Comparison of ENCODE assay signal across 24 cellular contexts in the genomic region with DNA sequence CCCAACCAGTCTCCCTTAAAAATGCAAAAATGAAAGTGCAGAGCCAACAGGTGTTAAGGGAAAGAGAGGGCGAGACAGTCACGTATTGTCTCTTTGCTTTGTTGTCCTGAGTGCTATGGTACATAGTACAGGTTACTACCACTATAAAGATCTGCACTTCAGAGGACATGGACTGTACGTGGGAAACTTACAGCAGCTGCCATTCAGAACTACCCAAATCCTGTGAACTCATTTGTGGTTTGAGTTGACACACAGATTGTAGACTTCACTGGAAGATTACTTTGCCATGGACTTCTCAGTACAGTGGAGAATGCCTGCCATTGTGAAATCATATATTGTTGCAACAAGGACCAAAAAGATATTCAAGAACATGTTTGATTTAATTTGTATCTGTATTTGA. TPM values are rescaled to one million over a fixed set of nuclear protein-coding genes. Genes with fewer than 3 reads are reported as not detected.
DNase-seq lines count a peak whose midpoint lies in the region; ATAC-seq and FAIRE-seq lines count a peak whose summit lies in the region.
"Had no signal": no experiment of that assay in that cellular context is flagged by ENCODE, and none has a peak within 500 bp of the region (broad histone marks: within the 10 kb centered on the region; RNA-seq: fewer than 3 reads in every experiment).

No MANE protein-coding gene starts in this region.

- no peak overlapping the region for H3K27ac ChIP-seq in small intestine (ENCODE audit: low read depth in 1 of 2, low read length in 1 of 2)
- H3K27ac ChIP-seq: HL-60, RWPE1 had no signal

- 19 to 60% (median 40%) methylated on average over 3 of the region's 3 CpGs for WGBS in small intestine, 3 donors

- no peaks in the 10 kb centered on the region for H3K9me3 ChIP-seq in small intestine (ENCODE audit: control insufficient read depth, low read depth)
- H3K9me3 ChIP-seq: HAP-1 had no signal

- no peaks in the 10 kb centered on the region for H3K27me3 Mint-ChIP-seq in activated T-cell treated with anti-CD3 and anti-CD28 coated beads, Interleukin-2, amount 50 U/mL, for 72 hours (ENCODE audit: low read depth)
- H3K27me3 Mint-ChIP-seq: CD8-positive, alpha-beta memory T cell; IgD-negative memory B cell had no signal

- no peak for DNase-seq in activated T-cell treated with anti-CD3 and anti-CD28 coated beads, Interleukin-2, amount 50 U/mL, for 72 hours
- no peak for DNase-seq in activated T-cell treated with anti-CD3 and anti-CD28 coated beads, Interleukin-2, amount 50 U/mL, for 48 hours
- DNase-seq in NCI-H774 (lab: John Stamatoyannopoulos, UW) (peak; percentile 56), fibroblast of peridontal ligament (ENCODE audit: extremely low read depth) (peak; percentile 39), small intestine (peak; percentile 73), HK-2 (ENCODE audit: unreplicated experiment) (no peak)
- DNase-seq: CD8-positive, alpha-beta memory T cell; DMS79 treated with DMSO at 0.1 percent for 48 hours; Kasumi-1; NCI-H1436; NCI-H2029; NCI-H2171; NCI-H446; NCI-H69; NK-92 treated with Interleukin-12 subunit alpha and Interleukin-12 subunit beta, amount 100 ng/mL, for 24 hours; OCI-M1 had no signal

- H3K36me3 ChIP-seq in small intestine (ENCODE audit: control insufficient read depth in 2 of 2, insufficient read depth in 2 of 2, low read length in 2 of 2) = peaks cover 12 to 13% of the 10 kb centered on the region in 2 donors

- no peak for ATAC-seq in activated T-cell treated with anti-CD3 and anti-CD28 coated beads, Interleukin-2, amount 50 U/mL, for 72 hours (replicated peaks in 1 of 2)
- no peak for ATAC-seq in GM19467 (IDR thresholded peaks at IDR 0.05; ENCODE audit: unreplicated experiment)
- no peak for ATAC-seq in GM21526 (IDR thresholded peaks at IDR 0.05; ENCODE audit: low FRiP score, unreplicated experiment)

- H3K9me3 Mint-ChIP-seq in activated T-cell treated with anti-CD3 and anti-CD28 coated beads, Interleukin-2, amount 50 U/mL, for 72 hours = no peaks in the 10 kb centered on the region
- H3K9me3 Mint-ChIP-seq: CD8-positive, alpha-beta memory T cell; IgD-negative memory B cell had no signal

- peak overlapping the region; percentile 40 for H3K27ac Mint-ChIP-seq in activated T-cell treated with anti-CD3 and anti-CD28 coated beads, Interleukin-2, amount 50 U/mL, for 72 hours
- H3K27ac Mint-ChIP-seq: IgD-negative memory B cell had no signal

- H3K4me1 ChIP-seq in small intestine (ENCODE audit: control insufficient read depth in 2 of 2, insufficient read depth in 1 of 2, low read depth in 1 of 2, low read length in 1 of 2) = no peaks in the 10 kb centered on the region
- H3K4me1 ChIP-seq: HAP-1 had no signal

- FAIRE-seq in small intestine (lab: Jason Lieb, UNC) = no peak
- FAIRE-seq: D721Med, HTR-8/SVneo had no signal

- no peak overlapping the region for H3K4me3 Mint-ChIP-seq in activated T-cell treated with anti-CD3 and anti-CD28 coated beads, Interleukin-2, amount 50 U/mL, for 72 hours
- H3K4me3 Mint-ChIP-seq: CD8-positive, alpha-beta memory T cell; IgD-negative memory B cell had no signal

- no peaks in the 10 kb centered on the region for H3K4me1 Mint-ChIP-seq in activated T-cell treated with anti-CD3 and anti-CD28 coated beads, Interleukin-2, amount 50 U/mL, for 72 hours (ENCODE audit: low read depth)

- no peaks in the 10 kb centered on the region for H3K27me3 ChIP-seq in small intestine (ENCODE audit: control insufficient read depth in 2 of 2, insufficient read depth in 2 of 2, low read length in 2 of 2)

- peaks cover 12 to 31% of the 10 kb centered on the region in 2 donors for H3K36me3 Mint-ChIP-seq in activated T-cell treated with anti-CD3 and anti-CD28 coated beads, Interleukin-2, amount 50 U/mL, for 72 hours (ENCODE audit: insufficient read depth in 2 of 2)

- no peak overlapping the region for H3K4me3 ChIP-seq in small intestine (ENCODE audit: low read depth in 1 of 2, low read length in 2 of 2)
- H3K4me3 ChIP-seq: HAP-1 had no signal

RNA-seq across cellular contexts. Expression of a gene that starts 34.8 kb away (rescaled TPM):
- 10 to 100 TPM; 62.8 to 68.5 TPM for total RNA-seq in activated T-cell treated with anti-CD3 and anti-CD28 coated beads, Interleukin-2, amount 50 U/mL, for 72 hours
- polyA plus RNA-seq in small intestine = 10 to 100 TPM; 13.5 to 16.3 (median 14.0) TPM

Comparison
In these comparisons a context has a peak if more than half of its experiments do, and no peak if none do; other contexts are left out.
1. DNase-seq: peak in NCI-H774 (single experiment), fibroblast of peridontal ligament (single experiment) and small intestine (single experiment); none in activated T-cell treated with anti-CD3 and anti-CD28 coated beads, Interleukin-2, amount 50 U/mL, for 72 hours (0 of 2), activated T-cell treated with anti-CD3 and anti-CD28 coated beads, Interleukin-2, amount 50 U/mL, for 48 hours (0 of 2) and HK-2 (single experiment).